8 cellular contexts compared by ENCODE assay signal in the genomic region with DNA sequence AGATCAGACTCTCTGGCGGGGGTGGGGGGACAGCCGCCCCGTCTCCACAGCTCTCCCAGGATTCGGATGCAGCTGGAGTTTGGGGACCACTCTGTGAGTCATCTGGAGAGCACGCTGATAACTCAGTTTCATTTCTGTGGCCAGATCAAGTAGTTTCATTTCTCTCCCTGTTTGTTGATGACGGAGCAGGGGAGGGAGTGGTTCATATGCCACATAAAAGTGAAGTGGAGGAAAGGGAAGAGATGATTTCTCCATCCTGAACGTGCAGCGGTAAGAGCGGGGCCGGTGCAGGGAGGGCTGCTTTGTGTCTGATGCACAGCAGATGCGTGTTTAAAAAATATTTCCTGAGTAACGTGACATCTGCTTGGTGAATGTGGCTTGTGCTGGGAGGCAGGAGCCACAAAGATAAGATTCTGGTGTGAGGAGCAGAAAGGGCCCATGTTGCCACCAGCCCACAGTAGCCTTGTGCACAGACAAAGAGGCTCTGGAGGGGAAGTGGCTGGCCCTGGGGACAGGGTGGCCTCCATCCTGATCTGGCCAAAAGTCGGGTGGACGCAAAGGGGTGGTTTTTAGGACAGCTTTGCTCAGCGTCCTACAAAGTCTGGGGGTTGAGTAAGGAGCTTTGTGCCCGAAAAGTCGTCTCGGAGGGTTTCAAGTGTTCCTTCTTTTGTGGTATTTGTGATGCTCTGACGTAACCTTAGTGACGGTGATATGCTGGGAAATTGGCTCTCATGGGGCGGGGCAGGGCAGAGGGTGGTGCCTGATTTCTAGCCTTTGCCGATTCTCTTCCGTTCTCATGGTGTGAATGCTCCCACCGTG. TPM values are rescaled to one million over a fixed set of nuclear protein-coding genes. Genes with fewer than 3 reads are reported as not detected.
DNase-seq lines count a peak whose midpoint lies in the region; ATAC-seq and TF ChIP-seq lines count a peak whose summit lies in the region.

A gene with protein sequence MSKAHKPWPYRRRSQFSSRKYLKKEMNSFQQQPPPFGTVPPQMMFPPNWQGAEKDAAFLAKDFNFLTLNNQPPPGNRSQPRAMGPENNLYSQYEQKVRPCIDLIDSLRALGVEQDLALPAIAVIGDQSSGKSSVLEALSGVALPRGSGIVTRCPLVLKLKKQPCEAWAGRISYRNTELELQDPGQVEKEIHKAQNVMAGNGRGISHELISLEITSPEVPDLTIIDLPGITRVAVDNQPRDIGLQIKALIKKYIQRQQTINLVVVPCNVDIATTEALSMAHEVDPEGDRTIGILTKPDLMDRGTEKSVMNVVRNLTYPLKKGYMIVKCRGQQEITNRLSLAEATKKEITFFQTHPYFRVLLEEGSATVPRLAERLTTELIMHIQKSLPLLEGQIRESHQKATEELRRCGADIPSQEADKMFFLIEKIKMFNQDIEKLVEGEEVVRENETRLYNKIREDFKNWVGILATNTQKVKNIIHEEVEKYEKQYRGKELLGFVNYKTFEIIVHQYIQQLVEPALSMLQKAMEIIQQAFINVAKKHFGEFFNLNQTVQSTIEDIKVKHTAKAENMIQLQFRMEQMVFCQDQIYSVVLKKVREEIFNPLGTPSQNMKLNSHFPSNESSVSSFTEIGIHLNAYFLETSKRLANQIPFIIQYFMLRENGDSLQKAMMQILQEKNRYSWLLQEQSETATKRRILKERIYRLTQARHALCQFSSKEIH (plus strand): TSS at position 242 of the 819 bp plus-strand sequence. CDS start 14,880 bp downstream, outside the sequence.

- H3K4me3 Mint-ChIP-seq in activated CD8-positive, alpha-beta T cell treated with anti-CD3 and anti-CD28 coated beads for 36 hours = peak within 1 kb of the TSS; percentile 72

- H3K79me2 ChIP-seq in osteoblast (ENCODE audit: insufficient read depth, low read length) = no peaks in the 10 kb centered on the region

- H3K4me3 ChIP-seq in osteoblast (ENCODE audit: insufficient read depth, low read length) (peak within 1 kb of the TSS; percentile 60), thyroid gland (replicated peaks in 1 of 3) (peak within 1 kb of the TSS in 1 of 3 donors; percentile 11)

- ATAC-seq in GM21390 (IDR thresholded peaks at IDR 0.05; ENCODE audit: unreplicated experiment) = peak; percentile 59
- peak; percentile 79 for ATAC-seq in activated CD8-positive, alpha-beta T cell treated with anti-CD3 and anti-CD28 coated beads for 36 hours

- no peak within 1 kb of the TSS for H3K27ac ChIP-seq in epithelial cell of prostate
- H3K27ac ChIP-seq in osteoblast (ENCODE audit: low read depth, low read length) = peak within 1 kb of the TSS; percentile 68
- peak within 1 kb of the TSS; percentile 56 to 86 (median 65) for H3K27ac ChIP-seq in thyroid gland

- peak within 1 kb of the TSS; percentile 96 for H3K27ac Mint-ChIP-seq in activated CD8-positive, alpha-beta T cell treated with anti-CD3 and anti-CD28 coated beads for 36 hours

- peak; percentile 10 for DNase-seq in DMS153 treated with DMSO at 0.1 percent for 48 hours (lab: John Stamatoyannopoulos, UW; ENCODE audit: unreplicated experiment)
- peak; percentile 49 for DNase-seq in LoVo (ENCODE audit: low spot score)
- peak; percentile 82 for DNase-seq in activated CD8-positive, alpha-beta T cell treated with anti-CD3 and anti-CD28 coated beads for 36 hours
- peak; percentile 36 for DNase-seq in epithelial cell of prostate (ENCODE audit: low read depth, low spot score)
- peak; percentile 92 for DNase-seq in osteoblast (ENCODE audit: insufficient read length, low spot score, missing footprints)
- DNase-seq in thyroid gland = peak; percentile 20 to 22
- no peak for DNase-seq in NCI-H446 treated with DMSO at 0.1 percent for 48 hours (lab: John Stamatoyannopoulos, UW)

- peak within 1 kb of the TSS; percentile 70 for H3K4me2 ChIP-seq in osteoblast (ENCODE audit: insufficient read depth, low read length)

- H4K20me1 ChIP-seq in osteoblast (ENCODE audit: insufficient read depth, low read length) = no peaks in the 10 kb centered on the region

- no peak for TF ChIP-seq POLR2A in thyroid gland (IDR thresholded peaks at IDR 0.05)

- H3K36me3 ChIP-seq in osteoblast (ENCODE audit: insufficient read depth, low read length) = no peaks in the 10 kb centered on the region
- H3K36me3 ChIP-seq in thyroid gland = no peaks in the 10 kb centered on the region

- H3K27me3 ChIP-seq in osteoblast (ENCODE audit: insufficient read depth, low read length) (peaks cover 4% of the 10 kb centered on the region), thyroid gland (no peaks in the 10 kb centered on the region)

- H3K4me1 ChIP-seq in osteoblast (ENCODE audit: insufficient read depth, low read length) (peaks cover 13% of the 10 kb centered on the region), thyroid gland (no peaks in the 10 kb centered on the region)

- H3K9me3 Mint-ChIP-seq in activated CD8-positive, alpha-beta T cell treated with anti-CD3 and anti-CD28 coated beads for 36 hours = no peaks in the 10 kb centered on the region

- WGBS in thyroid gland, 2 donors = 66 to 71% methylated on average over 21 of the region's 24 CpGs

- no peaks in the 10 kb centered on the region for H3K27me3 Mint-ChIP-seq in activated CD8-positive, alpha-beta T cell treated with anti-CD3 and anti-CD28 coated beads for 36 hours

- no peak for TF ChIP-seq CTCF in activated CD8-positive, alpha-beta T cell treated with anti-CD3 and anti-CD28 coated beads for 36 hours (IDR thresholded peaks at IDR 0.05)
- no peak for TF ChIP-seq CTCF in osteoblast (IDR thresholded peaks at IDR 0.05; ENCODE audit: extremely low read depth, low read depth, low read length)
- no peak for TF ChIP-seq CTCF in thyroid gland (IDR thresholded peaks at IDR 0.05)

- POLR2A ChIA-PET in activated CD8-positive, alpha-beta T cell treated with anti-CD3 and anti-CD28 coated beads for 36 hours (lab: Charles Lee) = interaction anchor here (0.6 to 1.9 kb wide), 7 partner anchors 8 to 70 kb away, joined by 3 to 10 read pairs (median 3); a partner anchor contains a TSS

- CTCF ChIA-PET in activated CD8-positive, alpha-beta T cell treated with anti-CD3 and anti-CD28 coated beads for 36 hours (lab: Charles Lee) = interaction anchor here (1.0 to 1.1 kb wide), 2 partner anchors 77 to 79 kb away, joined by 3 to 4 read pairs; no protein-coding TSS in a partner anchor

- intact Hi-C loops in activated CD8-positive, alpha-beta T cell treated with anti-CD3 and anti-CD28 coated beads for 36 hours (cut with micrococcal nuclease) = no loop called here
- intact Hi-C loops in thyroid gland (cut with DNase I) = no loop called here

- peaks cover 3% of the 10 kb centered on the region for H3K36me3 Mint-ChIP-seq in activated CD8-positive, alpha-beta T cell treated with anti-CD3 and anti-CD28 coated beads for 36 hours (ENCODE audit: low read depth)

- H3K9me3 ChIP-seq in osteoblast (ENCODE audit: low read depth, low read length) (no peaks in the 10 kb centered on the region), thyroid gland (no peaks in the 10 kb centered on the region)

- H2AFZ ChIP-seq in osteoblast (ENCODE audit: low read length) = peak within 1 kb of the TSS; percentile 81

- peaks cover 42% of the 10 kb centered on the region for H3K4me1 Mint-ChIP-seq in activated CD8-positive, alpha-beta T cell treated with anti-CD3 and anti-CD28 coated beads for 36 hours (ENCODE audit: low read depth)

RNA-seq across cellular contexts. Expression of the gene that starts here (rescaled TPM):
- total RNA-seq in activated CD8-positive, alpha-beta T cell treated with anti-CD3 and anti-CD28 coated beads for 36 hours = 10 to 100 TPM in 1 of 2 experiments, 1 to 10 TPM in 1; 9.2 to 10.3 TPM
- total RNA-seq in osteoblast (12.4 and 14.5 TPM in 2 replicates), thyroid gland (10 to 100 TPM in 1 of 4 donors, 1 to 10 TPM in 3; 3.0 to 19.8 (median 7.1) TPM)
